Comparison of ENCODE assay signal across 8 cellular contexts in the genomic region with DNA sequence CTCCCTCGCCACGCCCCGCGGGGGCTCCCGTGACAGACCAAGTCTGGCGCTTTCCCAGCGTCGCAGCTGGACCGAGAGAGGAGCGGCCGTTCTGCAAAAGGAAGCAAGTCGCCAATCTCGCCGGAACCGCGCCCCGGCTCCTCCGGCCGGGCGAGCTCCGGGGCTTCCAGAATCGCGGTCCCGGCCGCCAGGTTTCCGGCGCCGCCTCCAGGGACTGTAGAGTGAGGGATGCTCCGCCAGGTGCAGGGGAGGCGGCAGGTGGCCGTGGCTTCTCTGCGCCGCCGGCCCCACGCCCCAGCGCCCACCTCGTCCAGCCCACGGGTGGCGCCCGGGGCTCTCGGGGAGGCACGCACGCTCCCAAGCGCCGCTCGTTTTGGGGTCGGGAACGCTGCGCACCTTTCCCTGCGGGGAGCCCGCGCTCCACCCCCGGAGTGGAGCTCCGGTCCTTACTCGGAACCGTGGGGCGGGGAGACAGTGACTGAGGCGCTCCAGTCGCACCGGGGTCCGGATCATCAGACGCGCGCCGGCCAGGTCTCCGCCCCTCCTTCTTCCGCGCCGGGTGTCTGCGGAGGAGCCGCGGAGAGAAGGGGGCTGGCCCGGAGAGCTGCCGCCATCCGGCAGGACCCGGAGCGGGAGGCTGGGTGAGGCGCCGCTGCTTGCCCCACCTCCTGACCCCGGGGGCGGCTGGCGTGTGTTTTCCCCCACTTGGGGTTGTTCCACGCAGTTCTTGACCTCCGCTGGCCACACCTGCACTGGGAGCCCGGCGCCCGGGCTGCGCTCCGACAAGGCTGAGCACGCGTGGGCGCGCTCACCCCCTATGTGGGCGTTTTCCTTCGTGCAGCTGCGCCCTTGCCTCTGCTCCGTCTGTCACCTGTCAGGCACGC. TPM values are rescaled to one million over a fixed set of nuclear protein-coding genes. Genes with fewer than 3 reads are reported as not detected.
DNase-seq lines count a peak whose midpoint lies in the region; ATAC-seq and TF ChIP-seq lines count a peak whose summit lies in the region.

A gene with protein sequence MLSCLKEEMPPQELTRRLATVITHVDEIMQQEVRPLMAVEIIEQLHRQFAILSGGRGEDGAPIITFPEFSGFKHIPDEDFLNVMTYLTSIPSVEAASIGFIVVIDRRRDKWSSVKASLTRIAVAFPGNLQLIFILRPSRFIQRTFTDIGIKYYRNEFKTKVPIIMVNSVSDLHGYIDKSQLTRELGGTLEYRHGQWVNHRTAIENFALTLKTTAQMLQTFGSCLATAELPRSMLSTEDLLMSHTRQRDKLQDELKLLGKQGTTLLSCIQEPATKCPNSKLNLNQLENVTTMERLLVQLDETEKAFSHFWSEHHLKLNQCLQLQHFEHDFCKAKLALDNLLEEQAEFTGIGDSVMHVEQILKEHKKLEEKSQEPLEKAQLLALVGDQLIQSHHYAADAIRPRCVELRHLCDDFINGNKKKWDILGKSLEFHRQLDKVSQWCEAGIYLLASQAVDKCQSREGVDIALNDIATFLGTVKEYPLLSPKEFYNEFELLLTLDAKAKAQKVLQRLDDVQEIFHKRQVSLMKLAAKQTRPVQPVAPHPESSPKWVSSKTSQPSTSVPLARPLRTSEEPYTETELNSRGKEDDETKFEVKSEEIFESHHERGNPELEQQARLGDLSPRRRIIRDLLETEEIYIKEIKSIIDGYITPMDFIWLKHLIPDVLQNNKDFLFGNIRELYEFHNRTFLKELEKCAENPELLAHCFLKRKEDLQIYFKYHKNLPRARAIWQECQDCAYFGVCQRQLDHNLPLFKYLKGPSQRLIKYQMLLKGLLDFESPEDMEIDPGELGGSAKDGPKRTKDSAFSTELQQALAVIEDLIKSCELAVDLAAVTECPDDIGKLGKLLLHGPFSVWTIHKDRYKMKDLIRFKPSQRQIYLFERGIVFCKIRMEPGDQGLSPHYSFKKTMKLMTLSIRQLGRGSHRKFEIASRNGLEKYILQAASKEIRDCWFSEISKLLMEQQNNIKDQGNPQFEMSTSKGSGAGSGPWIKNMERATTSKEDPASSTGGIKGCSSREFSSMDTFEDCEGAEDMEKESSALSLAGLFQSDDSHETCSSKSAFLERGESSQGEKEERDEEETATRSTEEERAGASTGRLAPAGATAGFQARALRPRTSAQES (minus strand): TSS at position 480 of the 884 bp plus-strand sequence. CDS start 642 bp downstream, outside the sequence.

- no peak within 1 kb of the TSS for H3K9ac ChIP-seq in SK-N-MC (ENCODE audit: insufficient read length)

- peaks cover 17 to 38% (median 23%) of the 10 kb centered on the region in 4 donors for H3K4me1 Mint-ChIP-seq in CD4-positive, CD25-positive, alpha-beta regulatory T cell
- peaks cover 42% of the 10 kb centered on the region for H3K4me1 Mint-ChIP-seq in activated naive CD8-positive, alpha-beta T cell treated with anti-CD3 and anti-CD28 coated beads for 36 hours
- no peaks in the 10 kb centered on the region for H3K4me1 Mint-ChIP-seq in type B pancreatic cell (ENCODE audit: unreplicated experiment)

- intact Hi-C loops in heart right ventricle (cut with DNase I): no loop called here
- intact Hi-C loops in posterior cingulate gyrus (cut with DNase I): no loop called here

- DNase-seq in CD4-positive, CD25-positive, alpha-beta regulatory T cell: peak; percentile 69 to 82 (median 80)
- peak; percentile 35 for DNase-seq in Jurkat, Clone E6-1 (ENCODE audit: low read depth, low spot score)
- no peak for DNase-seq in SK-N-MC (ENCODE audit: low read depth, low spot score)
- peak; percentile 89 for DNase-seq in activated naive CD8-positive, alpha-beta T cell treated with anti-CD3 and anti-CD28 coated beads for 36 hours
- DNase-seq in heart right ventricle: peak; percentile 71 to 81
- peak; percentile 59 to 97 (median 78) for DNase-seq in posterior cingulate gyrus
- peak; percentile 73 for DNase-seq in type B pancreatic cell (ENCODE audit: extremely low spot score, unreplicated experiment)

- TF ChIP-seq CTCF in heart right ventricle (IDR thresholded peaks at IDR 0.05) (no peak), type B pancreatic cell (conservative IDR thresholded peaks at IDR 0.05) (no peak)

- peaks cover 25% of the 10 kb centered on the region for H3K4me1 ChIP-seq in CD4-positive, CD25-positive, alpha-beta regulatory T cell (ENCODE audit: control insufficient read depth, insufficient read depth, low read length, poor library complexity, severe bottlenecking)
- H3K4me1 ChIP-seq in heart right ventricle: peaks cover 0 to 21% (median 17%) of the 10 kb centered on the region in 9 donors

- no peaks in the 10 kb centered on the region for H3K9me3 ChIP-seq in CD4-positive, CD25-positive, alpha-beta regulatory T cell (ENCODE audit: control insufficient read depth in 2 of 2, low read length in 2 of 2)
- H3K9me3 ChIP-seq in SK-N-MC (ENCODE audit: low read depth, low read length): no peaks in the 10 kb centered on the region
- no peaks in the 10 kb centered on the region for H3K9me3 ChIP-seq in heart right ventricle

- 0% methylated on average over 94 to 95 of the region's 98 CpGs for WGBS in heart right ventricle, 2 donors

- peak; percentile 89 to 91 for ATAC-seq in CD4-positive, CD25-positive, alpha-beta regulatory T cell (ENCODE audit: low read depth in 2 of 2)
- peak; percentile 77 for ATAC-seq in GM21381 (IDR thresholded peaks at IDR 0.05; ENCODE audit: unreplicated experiment)
- ATAC-seq in heart right ventricle: peak; percentile 72 to 88 (median 77)

- peak within 1 kb of the TSS; percentile 53 for H3K27ac ChIP-seq in CD4-positive, CD25-positive, alpha-beta regulatory T cell (ENCODE audit: insufficient read depth, low read length, poor library complexity, severe bottlenecking)
- H3K27ac ChIP-seq in SK-N-MC: no peak within 1 kb of the TSS
- peak within 1 kb of the TSS in 1 of 10 donors; percentile 44 for H3K27ac ChIP-seq in heart right ventricle

- no peaks in the 10 kb centered on the region for H3K27me3 Mint-ChIP-seq in CD4-positive, CD25-positive, alpha-beta regulatory T cell
- H3K27me3 Mint-ChIP-seq in activated naive CD8-positive, alpha-beta T cell treated with anti-CD3 and anti-CD28 coated beads for 36 hours: peaks cover 6% of the 10 kb centered on the region
- peaks cover 74% of the 10 kb centered on the region for H3K27me3 Mint-ChIP-seq in type B pancreatic cell

- peaks cover 0 to under 1% (median 0%) of the 10 kb centered on the region in 7 donors for H3K9me3 Mint-ChIP-seq in CD4-positive, CD25-positive, alpha-beta regulatory T cell
- no peaks in the 10 kb centered on the region for H3K9me3 Mint-ChIP-seq in activated naive CD8-positive, alpha-beta T cell treated with anti-CD3 and anti-CD28 coated beads for 36 hours
- H3K9me3 Mint-ChIP-seq in type B pancreatic cell: no peaks in the 10 kb centered on the region

- no peaks in the 10 kb centered on the region for H3K36me3 ChIP-seq in CD4-positive, CD25-positive, alpha-beta regulatory T cell (ENCODE audit: control insufficient read depth, insufficient read depth, low read length)
- H3K36me3 ChIP-seq in SK-N-MC (ENCODE audit: insufficient read depth, low read length) (no peaks in the 10 kb centered on the region), heart right ventricle (no peaks in the 10 kb centered on the region)

- peak within 1 kb of the TSS in 2 of 3 donors; percentile 59 to 88 for H3K27ac Mint-ChIP-seq in CD4-positive, CD25-positive, alpha-beta regulatory T cell
- no peak within 1 kb of the TSS for H3K27ac Mint-ChIP-seq in activated naive CD8-positive, alpha-beta T cell treated with anti-CD3 and anti-CD28 coated beads for 36 hours
- peak within 1 kb of the TSS; percentile 73 for H3K27ac Mint-ChIP-seq in type B pancreatic cell

- no peaks in the 10 kb centered on the region for H3K36me3 Mint-ChIP-seq in CD4-positive, CD25-positive, alpha-beta regulatory T cell
- no peaks in the 10 kb centered on the region for H3K36me3 Mint-ChIP-seq in activated naive CD8-positive, alpha-beta T cell treated with anti-CD3 and anti-CD28 coated beads for 36 hours
- no peaks in the 10 kb centered on the region for H3K36me3 Mint-ChIP-seq in type B pancreatic cell

- H3K27me3 ChIP-seq in CD4-positive, CD25-positive, alpha-beta regulatory T cell (ENCODE audit: control insufficient read depth, insufficient read depth, low read length): no peaks in the 10 kb centered on the region
- H3K27me3 ChIP-seq in heart right ventricle: peaks cover 0 to 50% (median 20%) of the 10 kb centered on the region in 7 donors

- H3K4me3 Mint-ChIP-seq in CD4-positive, CD25-positive, alpha-beta regulatory T cell: peak within 1 kb of the TSS; percentile 89 to 98 (median 93)
- H3K4me3 Mint-ChIP-seq in activated naive CD8-positive, alpha-beta T cell treated with anti-CD3 and anti-CD28 coated beads for 36 hours: peak within 1 kb of the TSS; percentile 83
- H3K4me3 Mint-ChIP-seq in type B pancreatic cell: peak within 1 kb of the TSS; percentile 90

- H3K4me3 ChIP-seq in CD4-positive, CD25-positive, alpha-beta regulatory T cell (ENCODE audit: low read depth, low read length): peak within 1 kb of the TSS; percentile 83
- H3K4me3 ChIP-seq in Jurkat, Clone E6-1 (ENCODE audit: low read length): peak within 1 kb of the TSS; percentile 72
- peak within 1 kb of the TSS; percentile 83 for H3K4me3 ChIP-seq in SK-N-MC
- peak within 1 kb of the TSS; percentile 35 to 83 (median 70) for H3K4me3 ChIP-seq in heart right ventricle

RNA-seq across cellular contexts. Expression of the gene that starts here (rescaled TPM):
- total RNA-seq in CD4-positive, CD25-positive, alpha-beta regulatory T cell: 20.7 TPM
- polyA plus RNA-seq in CD4-positive, CD25-positive, alpha-beta regulatory T cell: 1 to 10 TPM; 2.1 to 4.4 (median 3.3) TPM
- 1.8 TPM for polyA plus RNA-seq in Jurkat, Clone E6-1 (2012; ENCODE audit: insufficient read depth, insufficient read length)
- total RNA-seq in activated naive CD8-positive, alpha-beta T cell treated with anti-CD3 and anti-CD28 coated beads for 36 hours: 1 to 10 TPM; 1.9 to 2.2 TPM
- total RNA-seq in heart right ventricle: 1 to 10 TPM in 2 of 10 donors, under 1 TPM in 7, not detected in 1; 0.14 to 1.5 (median 0.49) TPM
- under 1 TPM; 0.09 to 0.37 TPM for polyA plus RNA-seq in heart right ventricle
- 1.2 and 2.7 TPM in 2 replicates for total RNA-seq in type B pancreatic cell (ENCODE audit: low replicate concordance)
